ENCODE assay signal across 1 cellular context in genomic region chr11:65421204-65422103, GRCh38.
A peak's percentile ranks its signal among the peaks of the same experiment; 100 is the strongest.
TF ChIP-seq lines count a peak whose summit lies in the region.

No MANE protein-coding gene starts in this region.

TF ChIP-seq in HepG2, 621 proteins besides CTCF, POLR2A, EP300 and RAD21 (continued from another document and continues in another):
- TF ChIP-seq, protein P1, sequence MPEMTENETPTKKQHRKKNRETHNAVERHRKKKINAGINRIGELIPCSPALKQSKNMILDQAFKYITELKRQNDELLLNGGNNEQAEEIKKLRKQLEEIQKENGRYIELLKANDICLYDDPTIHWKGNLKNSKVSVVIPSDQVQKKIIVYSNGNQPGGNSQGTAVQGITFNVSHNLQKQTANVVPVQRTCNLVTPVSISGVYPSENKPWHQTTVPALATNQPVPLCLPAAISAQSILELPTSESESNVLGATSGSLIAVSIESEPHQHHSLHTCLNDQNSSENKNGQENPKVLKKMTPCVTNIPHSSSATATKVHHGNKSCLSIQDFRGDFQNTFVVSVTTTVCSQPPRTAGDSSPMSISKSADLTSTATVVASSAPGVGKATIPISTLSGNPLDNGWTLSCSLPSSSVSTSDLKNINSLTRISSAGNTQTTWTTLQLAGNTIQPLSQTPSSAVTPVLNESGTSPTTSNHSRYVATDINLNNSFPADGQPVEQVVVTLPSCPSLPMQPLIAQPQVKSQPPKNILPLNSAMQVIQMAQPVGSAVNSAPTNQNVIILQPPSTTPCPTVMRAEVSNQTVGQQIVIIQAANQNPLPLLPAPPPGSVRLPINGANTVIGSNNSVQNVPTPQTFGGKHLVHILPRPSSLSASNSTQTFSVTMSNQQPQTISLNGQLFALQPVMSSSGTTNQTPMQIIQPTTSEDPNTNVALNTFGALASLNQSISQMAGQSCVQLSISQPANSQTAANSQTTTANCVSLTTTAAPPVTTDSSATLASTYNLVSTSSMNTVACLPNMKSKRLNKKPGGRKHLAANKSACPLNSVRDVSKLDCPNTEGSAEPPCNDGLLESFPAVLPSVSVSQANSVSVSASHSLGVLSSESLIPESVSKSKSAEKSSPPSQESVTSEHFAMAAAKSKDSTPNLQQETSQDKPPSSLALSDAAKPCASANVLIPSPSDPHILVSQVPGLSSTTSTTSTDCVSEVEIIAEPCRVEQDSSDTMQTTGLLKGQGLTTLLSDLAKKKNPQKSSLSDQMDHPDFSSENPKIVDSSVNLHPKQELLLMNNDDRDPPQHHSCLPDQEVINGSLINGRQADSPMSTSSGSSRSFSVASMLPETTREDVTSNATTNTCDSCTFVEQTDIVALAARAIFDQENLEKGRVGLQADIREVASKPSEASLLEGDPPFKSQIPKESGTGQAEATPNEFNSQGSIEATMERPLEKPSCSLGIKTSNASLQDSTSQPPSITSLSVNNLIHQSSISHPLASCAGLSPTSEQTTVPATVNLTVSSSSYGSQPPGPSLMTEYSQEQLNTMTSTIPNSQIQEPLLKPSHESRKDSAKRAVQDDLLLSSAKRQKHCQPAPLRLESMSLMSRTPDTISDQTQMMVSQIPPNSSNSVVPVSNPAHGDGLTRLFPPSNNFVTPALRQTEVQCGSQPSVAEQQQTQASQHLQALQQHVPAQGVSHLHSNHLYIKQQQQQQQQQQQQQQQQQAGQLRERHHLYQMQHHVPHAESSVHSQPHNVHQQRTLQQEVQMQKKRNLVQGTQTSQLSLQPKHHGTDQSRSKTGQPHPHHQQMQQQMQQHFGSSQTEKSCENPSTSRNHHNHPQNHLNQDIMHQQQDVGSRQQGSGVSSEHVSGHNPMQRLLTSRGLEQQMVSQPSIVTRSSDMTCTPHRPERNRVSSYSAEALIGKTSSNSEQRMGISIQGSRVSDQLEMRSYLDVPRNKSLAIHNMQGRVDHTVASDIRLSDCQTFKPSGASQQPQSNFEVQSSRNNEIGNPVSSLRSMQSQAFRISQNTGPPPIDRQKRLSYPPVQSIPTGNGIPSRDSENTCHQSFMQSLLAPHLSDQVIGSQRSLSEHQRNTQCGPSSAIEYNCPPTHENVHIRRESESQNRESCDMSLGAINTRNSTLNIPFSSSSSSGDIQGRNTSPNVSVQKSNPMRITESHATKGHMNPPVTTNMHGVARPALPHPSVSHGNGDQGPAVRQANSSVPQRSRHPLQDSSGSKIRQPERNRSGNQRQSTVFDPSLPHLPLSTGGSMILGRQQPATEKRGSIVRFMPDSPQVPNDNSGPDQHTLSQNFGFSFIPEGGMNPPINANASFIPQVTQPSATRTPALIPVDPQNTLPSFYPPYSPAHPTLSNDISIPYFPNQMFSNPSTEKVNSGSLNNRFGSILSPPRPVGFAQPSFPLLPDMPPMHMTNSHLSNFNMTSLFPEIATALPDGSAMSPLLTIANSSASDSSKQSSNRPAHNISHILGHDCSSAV (CRISPR knock-in tag; IDR thresholded peaks at IDR 0.05; ENCODE audit: borderline replicate concordance), result no peak
- TF ChIP-seq, protein P2, sequence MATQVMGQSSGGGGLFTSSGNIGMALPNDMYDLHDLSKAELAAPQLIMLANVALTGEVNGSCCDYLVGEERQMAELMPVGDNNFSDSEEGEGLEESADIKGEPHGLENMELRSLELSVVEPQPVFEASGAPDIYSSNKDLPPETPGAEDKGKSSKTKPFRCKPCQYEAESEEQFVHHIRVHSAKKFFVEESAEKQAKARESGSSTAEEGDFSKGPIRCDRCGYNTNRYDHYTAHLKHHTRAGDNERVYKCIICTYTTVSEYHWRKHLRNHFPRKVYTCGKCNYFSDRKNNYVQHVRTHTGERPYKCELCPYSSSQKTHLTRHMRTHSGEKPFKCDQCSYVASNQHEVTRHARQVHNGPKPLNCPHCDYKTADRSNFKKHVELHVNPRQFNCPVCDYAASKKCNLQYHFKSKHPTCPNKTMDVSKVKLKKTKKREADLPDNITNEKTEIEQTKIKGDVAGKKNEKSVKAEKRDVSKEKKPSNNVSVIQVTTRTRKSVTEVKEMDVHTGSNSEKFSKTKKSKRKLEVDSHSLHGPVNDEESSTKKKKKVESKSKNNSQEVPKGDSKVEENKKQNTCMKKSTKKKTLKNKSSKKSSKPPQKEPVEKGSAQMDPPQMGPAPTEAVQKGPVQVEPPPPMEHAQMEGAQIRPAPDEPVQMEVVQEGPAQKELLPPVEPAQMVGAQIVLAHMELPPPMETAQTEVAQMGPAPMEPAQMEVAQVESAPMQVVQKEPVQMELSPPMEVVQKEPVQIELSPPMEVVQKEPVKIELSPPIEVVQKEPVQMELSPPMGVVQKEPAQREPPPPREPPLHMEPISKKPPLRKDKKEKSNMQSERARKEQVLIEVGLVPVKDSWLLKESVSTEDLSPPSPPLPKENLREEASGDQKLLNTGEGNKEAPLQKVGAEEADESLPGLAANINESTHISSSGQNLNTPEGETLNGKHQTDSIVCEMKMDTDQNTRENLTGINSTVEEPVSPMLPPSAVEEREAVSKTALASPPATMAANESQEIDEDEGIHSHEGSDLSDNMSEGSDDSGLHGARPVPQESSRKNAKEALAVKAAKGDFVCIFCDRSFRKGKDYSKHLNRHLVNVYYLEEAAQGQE (IDR thresholded peaks at IDR 0.05; ENCODE audit: borderline replicate concordance in 1 of 2, low read depth in 1 of 2, low read length in 2 of 2), result peak in 1 of 2 experiments; percentile 45; a peak in 2 of 4 replicates
- TF ChIP-seq ZFP82 (CRISPR knock-in tag; IDR thresholded peaks at IDR 0.05; ENCODE audit: borderline replicate concordance) (no peak), TBX2 (CRISPR knock-in tag; IDR thresholded peaks at IDR 0.05; ENCODE audit: borderline replicate concordance) (peak; percentile 78), ZNF343 (CRISPR knock-in tag; IDR thresholded peaks at IDR 0.05) (no peak), ESRRA (CRISPR knock-in tag; IDR thresholded peaks at IDR 0.05; ENCODE audit: low read depth) (peak; percentile 49; the same call in 1 of the 2 replicates), ZNF12 (CRISPR knock-in tag; IDR thresholded peaks at IDR 0.05) (no peak; the same call in 1 of the 2 replicates), ZNF350 (CRISPR knock-in tag; IDR thresholded peaks at IDR 0.05; ENCODE audit: borderline replicate concordance, low read depth) (peak; percentile 69), ZNF484 (CRISPR knock-in tag; IDR thresholded peaks at IDR 0.05; ENCODE audit: borderline replicate concordance, low read depth) (no peak), GATAD2A (CRISPR knock-in tag; IDR thresholded peaks at IDR 0.05) (peak; percentile 73), ZNF83 (CRISPR knock-in tag; IDR thresholded peaks at IDR 0.05; ENCODE audit: borderline replicate concordance) (0 out of 2 replicates have a peak, but pooled peaks have one; percentile 5), WIZ (CRISPR knock-in tag; IDR thresholded peaks at IDR 0.05) (0 out of 2 replicates have a peak, but pooled peaks have one; percentile 73), KLF13 (CRISPR knock-in tag; IDR thresholded peaks at IDR 0.05) (no peak), KAT8 (CRISPR knock-in tag; IDR thresholded peaks at IDR 0.05) (peak; percentile 59), SAP130 (CRISPR knock-in tag; IDR thresholded peaks at IDR 0.05; ENCODE audit: low read depth) (peak; percentile 93), PAX8 (CRISPR knock-in tag; IDR thresholded peaks at IDR 0.05; ENCODE audit: borderline replicate concordance) (no peak; the same call in 1 of the 2 replicates), ZBTB4 (CRISPR knock-in tag; IDR thresholded peaks at IDR 0.05; ENCODE audit: borderline replicate concordance) (no peak), ZBTB34 (CRISPR knock-in tag; IDR thresholded peaks at IDR 0.05) (peak; percentile 82; the same call in 1 of the 2 replicates), ZNF746 (CRISPR knock-in tag; IDR thresholded peaks at IDR 0.05) (peak; percentile 21; the same call in 1 of the 2 replicates), TFE3 (CRISPR knock-in tag; IDR thresholded peaks at IDR 0.05) (peak; percentile 100), MAF1 (CRISPR knock-in tag; IDR thresholded peaks at IDR 0.05; ENCODE audit: borderline replicate concordance) (peak; percentile 53; the same call in 1 of the 2 replicates), ZNF234 (CRISPR knock-in tag; conservative IDR thresholded peaks at IDR 0.05) (no peak), TEAD3 (CRISPR knock-in tag; optimal IDR thresholded peaks at IDR 0.05; ENCODE audit: borderline replicate concordance) (peak; percentile 28), MIER3 (CRISPR knock-in tag; IDR thresholded peaks at IDR 0.05; ENCODE audit: borderline replicate concordance) (peak; percentile 80; the same call in 1 of the 2 replicates), CEBPB (IDR thresholded peaks at IDR 0.05; ENCODE audit: borderline replicate concordance, low read depth, low read length) (peak; percentile 86)
- TF ChIP-seq, protein P3, sequence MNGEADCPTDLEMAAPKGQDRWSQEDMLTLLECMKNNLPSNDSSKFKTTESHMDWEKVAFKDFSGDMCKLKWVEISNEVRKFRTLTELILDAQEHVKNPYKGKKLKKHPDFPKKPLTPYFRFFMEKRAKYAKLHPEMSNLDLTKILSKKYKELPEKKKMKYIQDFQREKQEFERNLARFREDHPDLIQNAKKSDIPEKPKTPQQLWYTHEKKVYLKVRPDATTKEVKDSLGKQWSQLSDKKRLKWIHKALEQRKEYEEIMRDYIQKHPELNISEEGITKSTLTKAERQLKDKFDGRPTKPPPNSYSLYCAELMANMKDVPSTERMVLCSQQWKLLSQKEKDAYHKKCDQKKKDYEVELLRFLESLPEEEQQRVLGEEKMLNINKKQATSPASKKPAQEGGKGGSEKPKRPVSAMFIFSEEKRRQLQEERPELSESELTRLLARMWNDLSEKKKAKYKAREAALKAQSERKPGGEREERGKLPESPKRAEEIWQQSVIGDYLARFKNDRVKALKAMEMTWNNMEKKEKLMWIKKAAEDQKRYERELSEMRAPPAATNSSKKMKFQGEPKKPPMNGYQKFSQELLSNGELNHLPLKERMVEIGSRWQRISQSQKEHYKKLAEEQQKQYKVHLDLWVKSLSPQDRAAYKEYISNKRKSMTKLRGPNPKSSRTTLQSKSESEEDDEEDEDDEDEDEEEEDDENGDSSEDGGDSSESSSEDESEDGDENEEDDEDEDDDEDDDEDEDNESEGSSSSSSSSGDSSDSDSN (CRISPR knock-in tag; IDR thresholded peaks at IDR 0.05), result peak; percentile 39
- TF ChIP-seq, protein P4, sequence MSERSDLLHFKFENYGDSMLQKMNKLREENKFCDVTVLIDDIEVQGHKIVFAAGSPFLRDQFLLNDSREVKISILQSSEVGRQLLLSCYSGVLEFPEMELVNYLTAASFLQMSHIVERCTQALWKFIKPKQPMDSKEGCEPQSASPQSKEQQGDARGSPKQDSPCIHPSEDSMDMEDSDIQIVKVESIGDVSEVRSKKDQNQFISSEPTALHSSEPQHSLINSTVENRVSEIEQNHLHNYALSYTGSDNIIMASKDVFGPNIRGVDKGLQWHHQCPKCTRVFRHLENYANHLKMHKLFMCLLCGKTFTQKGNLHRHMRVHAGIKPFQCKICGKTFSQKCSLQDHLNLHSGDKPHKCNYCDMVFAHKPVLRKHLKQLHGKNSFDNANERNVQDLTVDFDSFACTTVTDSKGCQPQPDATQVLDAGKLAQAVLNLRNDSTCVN (CRISPR knock-in tag; IDR thresholded peaks at IDR 0.05; ENCODE audit: borderline replicate concordance), result peak; percentile 94
- TF ChIP-seq, protein P5, sequence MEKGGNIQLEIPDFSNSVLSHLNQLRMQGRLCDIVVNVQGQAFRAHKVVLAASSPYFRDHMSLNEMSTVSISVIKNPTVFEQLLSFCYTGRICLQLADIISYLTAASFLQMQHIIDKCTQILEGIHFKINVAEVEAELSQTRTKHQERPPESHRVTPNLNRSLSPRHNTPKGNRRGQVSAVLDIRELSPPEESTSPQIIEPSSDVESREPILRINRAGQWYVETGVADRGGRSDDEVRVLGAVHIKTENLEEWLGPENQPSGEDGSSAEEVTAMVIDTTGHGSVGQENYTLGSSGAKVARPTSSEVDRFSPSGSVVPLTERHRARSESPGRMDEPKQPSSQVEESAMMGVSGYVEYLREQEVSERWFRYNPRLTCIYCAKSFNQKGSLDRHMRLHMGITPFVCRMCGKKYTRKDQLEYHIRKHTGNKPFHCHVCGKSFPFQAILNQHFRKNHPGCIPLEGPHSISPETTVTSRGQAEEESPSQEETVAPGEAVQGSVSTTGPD (CRISPR knock-in tag; IDR thresholded peaks at IDR 0.05), result 0 out of 2 replicates have a peak, but pooled peaks have one; percentile 45
